Comparison of ENCODE assay signal across 8 cellular contexts in genomic region chr4:85779165-85779564, GRCh38.
DNase-seq lines count a peak whose midpoint lies in the region; ATAC-seq and TF ChIP-seq lines count a peak whose summit lies in the region.

No MANE protein-coding gene starts in this region.

- ATAC-seq in GM18867 (IDR thresholded peaks at IDR 0.05; ENCODE audit: unreplicated experiment): peak; percentile 21
- peak; percentile 32 for ATAC-seq in HG03460 (IDR thresholded peaks at IDR 0.05; ENCODE audit: unreplicated experiment)
- ATAC-seq in GM21576 (IDR thresholded peaks at IDR 0.05; ENCODE audit: unreplicated experiment): no peak

- POLR2A ChIA-PET in Caco-2 (lab: Charles Lee): no interaction called here

- H3K4me3 Mint-ChIP-seq in endothelial cell (ENCODE audit: unreplicated experiment) (peak overlapping the region; percentile 72), Caco-2 (ENCODE audit: unreplicated experiment) (no peak overlapping the region)

- BruUV-seq in Caco-2 (replicated peaks; lab: Mats Ljungman, UMichigan): no TSS peak

- H3K27me3 ChIP-seq in Caco-2 (replicated peaks; ENCODE audit: control insufficient read depth, insufficient read depth, low read length): no peaks in the 10 kb centered on the region

- DNase-seq in endothelial cell (ENCODE audit: low spot score) (no peak), renal cortical epithelial cell (ENCODE audit: low read depth) (peak; percentile 80), ureter (ENCODE audit: low spot score) (no peak), Caco-2 (no peak), NCI-H748 (lab: John Stamatoyannopoulos, UW; ENCODE audit: unreplicated experiment) (no peak)

- CTCF ChIA-PET in Caco-2 (lab: Charles Lee): interaction anchor here (2.2 kb wide), 1 partner anchor 17 kb away, joined by 7 read pairs; no protein-coding TSS in a partner anchor

- no peaks in the 10 kb centered on the region for H3K36me3 Mint-ChIP-seq in endothelial cell (ENCODE audit: low read depth, unreplicated experiment)
- no peaks in the 10 kb centered on the region for H3K36me3 Mint-ChIP-seq in Caco-2 (ENCODE audit: insufficient read depth, unreplicated experiment)

- H3K4me1 ChIP-seq in Caco-2: no peaks in the 10 kb centered on the region

- H3K9me3 Mint-ChIP-seq in endothelial cell (ENCODE audit: unreplicated experiment) (no peaks in the 10 kb centered on the region), Caco-2 (ENCODE audit: unreplicated experiment) (no peaks in the 10 kb centered on the region)

- no peaks in the 10 kb centered on the region for H3K9me3 ChIP-seq in Caco-2

- H3K4me1 Mint-ChIP-seq in endothelial cell (ENCODE audit: unreplicated experiment): peaks cover 34% of the 10 kb centered on the region
- no peaks in the 10 kb centered on the region for H3K4me1 Mint-ChIP-seq in Caco-2 (ENCODE audit: low read depth, unreplicated experiment)

- intact Hi-C loops in Caco-2 (cut with micrococcal nuclease; ENCODE audit: unreplicated experiment): no loop called here

- H3K27ac Mint-ChIP-seq in endothelial cell (ENCODE audit: unreplicated experiment) (peak overlapping the region; percentile 89), Caco-2 (ENCODE audit: unreplicated experiment) (no peak overlapping the region)

- no peak overlapping the region for H3K4me3 ChIP-seq in Caco-2 (ENCODE audit: low read depth, low read length)

- H3K27me3 Mint-ChIP-seq in endothelial cell (ENCODE audit: unreplicated experiment) (peaks cover under 1% of the 10 kb centered on the region), Caco-2 (ENCODE audit: insufficient read depth, unreplicated experiment) (peaks cover 7% of the 10 kb centered on the region)

- no peak for TF ChIP-seq CTCF in endothelial cell (IDR thresholded peaks at IDR 0.05; ENCODE audit: unreplicated experiment)
- TF ChIP-seq CTCF in Caco-2 (IDR thresholded peaks at IDR 0.05; ENCODE audit: insufficient read depth in 1 of 2, low read depth in 1 of 2, low read length in 1 of 2, severe bottlenecking in 1 of 2, unreplicated experiment in 1 of 2): no peak

- no peaks in the 10 kb centered on the region for H3K36me3 ChIP-seq in Caco-2 (ENCODE audit: control insufficient read depth, insufficient read depth, low read length)
